15 cellular contexts compared by ENCODE assay signal in genomic region chr1:12095822-12096263, GRCh38. TPM values are rescaled to one million over a fixed set of nuclear protein-coding genes. Genes with fewer than 3 reads are reported as not detected.
DNase-seq lines count a peak whose midpoint lies in the region; ATAC-seq and TF ChIP-seq lines count a peak whose summit lies in the region.
"Had no signal": no experiment of that assay in that cellular context is flagged by ENCODE, and none has a peak within 500 bp of the region (broad histone marks: within the 10 kb centered on the region; RNA-seq: fewer than 3 reads in every experiment).

No MANE protein-coding gene starts in this region.

- H3K4me3 ChIP-seq in Caco-2 (ENCODE audit: low read depth, low read length) (no peak overlapping the region), HEK293 (ENCODE audit: low read depth, low read length) (no peak overlapping the region), SK-N-SH (ENCODE audit: low read depth in 2 of 2, low read length in 1 of 2) (no peak overlapping the region)
- H3K4me3 ChIP-seq: cardiac muscle cell, esophagus muscularis mucosa had no signal

- H3K9ac ChIP-seq in SK-N-SH, result no peak overlapping the region

- peak in 1 of 2 experiments; percentile 16 for DNase-seq in Caco-2
- no peak for DNase-seq in SK-N-SH
- peak; percentile 11 for DNase-seq in iPS DF 4.7 (ENCODE audit: extremely low read depth, low spot score)
- DNase-seq in DMS79 treated with DMSO at 0.1 percent for 48 hours (lab: John Stamatoyannopoulos, UW), result no peak
- no peak for DNase-seq in osteocyte (ENCODE audit: extremely low spot score, unreplicated experiment)
- no peak for DNase-seq in stimulated activated CD4-positive, alpha-beta T cell treated with anti-CD3 and anti-CD28 coated beads, Interleukin-2, amount 100 ng/mL, for 24 hours
- DNase-seq: activated B cell treated with CpG ODN at 0.5 μM for 24 hours, COR-L47, kidney glomerular epithelial cell, naive B cell, Right ventricle myocardium superior had no signal

- no peaks in the 10 kb centered on the region for H3K27me3 ChIP-seq in Caco-2 (replicated peaks; ENCODE audit: control insufficient read depth, insufficient read depth, low read length)
- no peaks in the 10 kb centered on the region for H3K27me3 ChIP-seq in SK-N-SH (ENCODE audit: insufficient read depth)
- H3K27me3 ChIP-seq: cardiac muscle cell, esophagus muscularis mucosa had no signal

- H3K4me1 Mint-ChIP-seq in Caco-2 (ENCODE audit: low read depth, unreplicated experiment) (no peaks in the 10 kb centered on the region), osteocyte (ENCODE audit: unreplicated experiment) (no peaks in the 10 kb centered on the region)
- H3K4me1 Mint-ChIP-seq: activated B cell treated with CpG ODN at 0.5 μM for 24 hours had no signal

- no peak for TF ChIP-seq CTCF in Caco-2 (IDR thresholded peaks at IDR 0.05; ENCODE audit: insufficient read depth in 1 of 2, low read depth in 1 of 2, low read length in 1 of 2, severe bottlenecking in 1 of 2, unreplicated experiment in 1 of 2)
- no peak for TF ChIP-seq CTCF in HEK293 (tag by site-specific recombination; IDR thresholded peaks at IDR 0.05)
- no peak for TF ChIP-seq CTCF in SK-N-SH (IDR thresholded peaks at IDR 0.05)
- no peak for TF ChIP-seq CTCF in osteocyte (IDR thresholded peaks at IDR 0.05)

- no peaks in the 10 kb centered on the region for H4K20me1 ChIP-seq in SK-N-SH (ENCODE audit: insufficient read depth)

- TF ChIP-seq RAD21 in SK-N-SH (IDR thresholded peaks at IDR 0.05; ENCODE audit: low read length), result no peak

- intact Hi-C loops in Caco-2 (cut with micrococcal nuclease; ENCODE audit: unreplicated experiment), result no loop called here

- CTCF ChIA-PET in Caco-2 (lab: Charles Lee) (no interaction called here), HEK293 (lab: Yijun Ruan, JAX) (interaction anchor here (0.6 to 1.0 kb wide), 2 partner anchors 54 to 126 kb away, joined by 3 to 4 read pairs; no protein-coding TSS in a partner anchor), SK-N-SH (lab: Yijun Ruan, JAX) (interaction anchor here (1.0 to 2.0 kb wide), 2 partner anchors 11 to 29 kb away, joined by 3 to 7 read pairs; no protein-coding TSS in a partner anchor)

- H3K36me3 Mint-ChIP-seq in Caco-2 (ENCODE audit: insufficient read depth, unreplicated experiment) (no peaks in the 10 kb centered on the region), osteocyte (ENCODE audit: unreplicated experiment) (no peaks in the 10 kb centered on the region)

- H3K27ac ChIP-seq in HEK293 (ENCODE audit: extremely low read depth, low read depth, low read length), result no peak overlapping the region
- no peak overlapping the region for H3K27ac ChIP-seq in SK-N-SH (ENCODE audit: low read depth in 2 of 2, low read length in 1 of 2)
- H3K27ac ChIP-seq: cardiac muscle cell, esophagus muscularis mucosa had no signal

- H3K36me3 ChIP-seq in Caco-2 (ENCODE audit: control insufficient read depth, insufficient read depth, low read length) (no peaks in the 10 kb centered on the region), HEK293 (ENCODE audit: control insufficient read depth in 2 of 2, insufficient read depth in 1 of 2, low read length in 2 of 2) (no peaks in the 10 kb centered on the region), SK-N-SH (replicated peaks in 1 of 2; ENCODE audit: control insufficient read depth in 1 of 2, insufficient read depth in 2 of 2, low read length in 1 of 2) (no peaks in the 10 kb centered on the region)
- H3K36me3 ChIP-seq: cardiac muscle cell, esophagus muscularis mucosa had no signal

- H3K9me2 ChIP-seq in SK-N-SH, result no peaks in the 10 kb centered on the region

- H3K9me3 ChIP-seq in Caco-2, result no peaks in the 10 kb centered on the region
- no peaks in the 10 kb centered on the region for H3K9me3 ChIP-seq in HEK293 (ENCODE audit: control insufficient read depth, insufficient read depth, low read depth, low read length)
- no peaks in the 10 kb centered on the region for H3K9me3 ChIP-seq in SK-N-SH

- H3K4me1 ChIP-seq in Caco-2, result no peaks in the 10 kb centered on the region
- H3K4me1 ChIP-seq in HEK293 (ENCODE audit: control insufficient read depth, insufficient read depth, low read length), result no peaks in the 10 kb centered on the region
- no peaks in the 10 kb centered on the region for H3K4me1 ChIP-seq in SK-N-SH (ENCODE audit: control insufficient read depth in 1 of 2, insufficient read depth in 2 of 2, low read depth in 1 of 2, low read length in 1 of 2)
- H3K4me1 ChIP-seq: esophagus muscularis mucosa had no signal

- BruUV-seq in Caco-2 (replicated peaks; lab: Mats Ljungman, UMichigan), result no TSS peak

- no peak overlapping the region; the same call in 1 of the 2 replicates for H2AFZ ChIP-seq in SK-N-SH (ENCODE audit: low read depth)

- peak overlapping the region; percentile 1 for H3K4me3 Mint-ChIP-seq in Caco-2 (ENCODE audit: unreplicated experiment)
- no peak overlapping the region for H3K4me3 Mint-ChIP-seq in osteocyte (ENCODE audit: unreplicated experiment)
- H3K4me3 Mint-ChIP-seq: activated B cell treated with CpG ODN at 0.5 μM for 24 hours had no signal

- no peak overlapping the region for H3K4me2 ChIP-seq in SK-N-SH

- TF ChIP-seq EP300 in SK-N-SH (IDR thresholded peaks at IDR 0.05; ENCODE audit: borderline replicate concordance in 1 of 2, low read depth in 1 of 2, low read length in 1 of 2), result no peak

- H3K27ac Mint-ChIP-seq in Caco-2 (ENCODE audit: unreplicated experiment) (no peak overlapping the region), osteocyte (ENCODE audit: unreplicated experiment) (no peak overlapping the region)
- H3K27ac Mint-ChIP-seq: activated B cell treated with CpG ODN at 0.5 μM for 24 hours had no signal

- H3K9me3 Mint-ChIP-seq in Caco-2 (ENCODE audit: unreplicated experiment) (peaks cover 9% of the 10 kb centered on the region), osteocyte (ENCODE audit: unreplicated experiment) (peaks cover 3% of the 10 kb centered on the region)
- H3K9me3 Mint-ChIP-seq: activated B cell treated with CpG ODN at 0.5 μM for 24 hours had no signal

- H3F3A ChIP-seq in SK-N-SH (replicated peaks; ENCODE audit: insufficient read depth), result no peaks in the 10 kb centered on the region

- no peak for ATAC-seq in HG02840 (IDR thresholded peaks at IDR 0.05; ENCODE audit: low FRiP score, unreplicated experiment)

- H3K27me3 Mint-ChIP-seq in Caco-2 (ENCODE audit: insufficient read depth, unreplicated experiment) (peaks cover 4% of the 10 kb centered on the region), osteocyte (ENCODE audit: unreplicated experiment) (peaks cover 6% of the 10 kb centered on the region)
- H3K27me3 Mint-ChIP-seq: activated B cell treated with CpG ODN at 0.5 μM for 24 hours, naive B cell had no signal

- POLR2A ChIA-PET in Caco-2 (lab: Charles Lee), result no interaction called here
- POLR2A ChIA-PET in HEK293 (lab: Yijun Ruan, JAX), result no interaction called here
- POLR2A ChIA-PET in SK-N-SH (lab: Yijun Ruan, JAX), result no interaction called here

- no peaks in the 10 kb centered on the region for H3K79me2 ChIP-seq in SK-N-SH (ENCODE audit: insufficient read depth)

- 95% methylated on average over 2 of the region's 4 CpGs for WGBS in SK-N-SH (ENCODE audit: low lambda C conversion rate)

TF ChIP-seq in HEK293, 187 proteins besides CTCF, POLR2A, EP300 and RAD21:
- TF ChIP-seq EGR2 (tag by site-specific recombination; IDR thresholded peaks at IDR 0.05; ENCODE audit: low read depth) (peak; percentile 14; the same call in 1 of the 2 replicates), ZSCAN30 (tag by site-specific recombination; IDR thresholded peaks at IDR 0.05) (no peak), ZNF549 (tag by site-specific recombination; IDR thresholded peaks at IDR 0.05) (no peak)

TF ChIP-seq in SK-N-SH, 30 proteins besides CTCF, POLR2A, EP300 and RAD21:
- TF ChIP-seq USF1 (IDR thresholded peaks at IDR 0.05; ENCODE audit: borderline replicate concordance, low read depth) (peak; percentile 65; the same call in 1 of the 2 replicates), FOSL2 (IDR thresholded peaks at IDR 0.05; ENCODE audit: borderline replicate concordance, low read depth) (no peak), EZH2phosphoT487 (IDR thresholded peaks at IDR 0.05; ENCODE audit: borderline replicate concordance, low read depth) (no peak), USF2 (IDR thresholded peaks at IDR 0.05; ENCODE audit: borderline replicate concordance, low read depth, low read length) (no peak), SIN3A (IDR thresholded peaks at IDR 0.05; ENCODE audit: borderline replicate concordance, low read depth, low read length) (no peak), TAF1 (IDR thresholded peaks at IDR 0.05; ENCODE audit: borderline replicate concordance, low read depth, low read length) (no peak)

RNA-seq across cellular contexts. Expression of gene TNFRSF8, which starts 32.7 kb away (rescaled TPM):
- total RNA-seq in Caco-2 (2022) (not detected in 2 replicates), osteocyte (not detected in 2 replicates)
- polyA plus RNA-seq in SK-N-SH (2012; rRNA removed), result 0.07 TPM in 1 of 2 replicates, not detected in the other
- polyA plus RNA-seq in SK-N-SH (2012; cell fraction: cytosol; rRNA removed), result 0.03 TPM in 1 of 2 replicates, not detected in the other
- 0.04 and 0.08 TPM in 2 replicates for polyA plus RNA-seq in SK-N-SH (2012; cell fraction: nucleus; rRNA removed)
- polyA plus RNA-seq: cardiac muscle cell had no signal
